17 cellular contexts compared by ENCODE assay signal in the genomic region with DNA sequence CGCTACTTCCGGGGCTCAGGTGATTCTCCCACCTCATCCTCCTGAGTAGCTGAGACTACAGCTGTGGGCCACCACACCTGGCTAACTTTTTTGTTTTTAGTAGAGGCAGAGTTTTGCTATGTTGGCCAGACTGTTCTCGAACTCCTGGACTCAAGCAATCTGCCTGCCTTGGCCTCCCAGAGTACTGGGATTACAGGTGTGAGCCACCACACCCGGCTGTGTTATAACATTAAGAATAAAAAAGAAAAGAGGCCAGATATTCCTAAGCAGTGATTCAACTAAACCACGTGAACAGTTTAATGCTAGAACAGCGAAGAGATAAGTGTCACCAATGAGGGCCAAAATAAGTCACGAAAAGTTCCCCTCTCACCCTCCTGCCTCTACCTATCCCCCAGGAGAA.
"Had no signal": no experiment of that assay in that cellular context is flagged by ENCODE, and none has a peak within 500 bp of the region (broad histone marks: within the 10 kb centered on the region; RNA-seq: fewer than 3 reads in every experiment).

No MANE protein-coding gene starts in this region.

- H3K36me3 ChIP-seq: gastroesophageal sphincter had no signal

- H3K27ac Mint-ChIP-seq: activated naive CD4-positive, alpha-beta T cell treated with anti-CD3 and anti-CD28 coated beads for 36 hours; memory B cell had no signal

- H3K9me3 Mint-ChIP-seq: activated naive CD4-positive, alpha-beta T cell treated with anti-CD3 and anti-CD28 coated beads for 36 hours; memory B cell; T-cell had no signal

- FAIRE-seq: astrocyte, endometrium had no signal

- H3K4me3 Mint-ChIP-seq: activated naive CD4-positive, alpha-beta T cell treated with anti-CD3 and anti-CD28 coated beads for 36 hours; memory B cell; T-cell had no signal

- H3K27ac ChIP-seq: gastroesophageal sphincter, parathyroid adenoma, tibial nerve had no signal

- H2AFZ ChIP-seq: parathyroid adenoma had no signal

- H3K9ac ChIP-seq: parathyroid adenoma had no signal

- H3K4me3 ChIP-seq: gastroesophageal sphincter, tibial nerve had no signal

- DNase-seq: activated naive CD4-positive, alpha-beta T cell treated with anti-CD3 and anti-CD28 coated beads for 36 hours; activated T-cell treated with anti-CD3 and anti-CD28 coated beads for 4 hours; islet precursor cell; retina; stimulated activated CD4-positive, alpha-beta T cell treated with anti-CD3 and anti-CD28 coated beads, Interleukin-15, amount 100 ng/mL, for 24 hours; stimulated activated CD4-positive, alpha-beta T cell treated with anti-CD3 and anti-CD28 coated beads, Interleukin-4, amount 100 ng/mL, for 24 hours; stimulated activated naive CD4-positive, alpha-beta T cell treated with Interleukin-2 at 50 U/mL for 16 hours; substantia nigra; T-cell; T-helper 9 cell had no signal

- ATAC-seq: activated CD4-positive, CD25-positive, alpha-beta regulatory T cell treated with anti-CD3 and anti-CD28 coated beads, Interleukin-2, amount 50 U/mL, for 24 hours; gastroesophageal sphincter; T-cell had no signal

- H3K27me3 Mint-ChIP-seq: memory B cell, T-cell had no signal

- H3K9me3 ChIP-seq: gastroesophageal sphincter, tibial nerve had no signal

- H3K27me3 ChIP-seq: gastroesophageal sphincter, tibial nerve had no signal
